ENCODE assay signal across 14 cellular contexts in the genomic region with DNA sequence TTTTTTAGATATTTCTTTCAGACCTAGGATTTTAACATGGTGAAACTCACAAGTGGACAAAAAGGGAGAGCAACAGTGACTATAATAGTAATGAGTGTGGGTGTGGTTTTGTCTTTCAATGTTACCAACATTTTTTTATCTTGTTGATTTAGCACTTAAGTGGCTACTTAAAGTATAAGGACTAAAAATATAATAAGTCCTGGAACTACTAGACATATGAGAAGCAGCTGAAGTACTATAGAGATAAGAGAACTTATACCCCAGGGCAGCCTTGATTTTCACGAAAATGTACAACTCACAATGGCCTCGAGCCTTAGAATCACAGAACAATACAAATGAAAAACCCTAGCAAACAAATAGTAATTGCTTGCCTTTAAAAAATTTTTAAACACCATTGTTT.
A peak's percentile ranks its signal among the peaks of the same experiment; 100 is the strongest.
DNase-seq lines count a peak whose midpoint lies in the region; ATAC-seq and TF ChIP-seq lines count a peak whose summit lies in the region.
"Had no signal": no experiment of that assay in that cellular context is flagged by ENCODE, and none has a peak within 500 bp of the region (broad histone marks: within the 10 kb centered on the region; RNA-seq: fewer than 3 reads in every experiment).

No MANE protein-coding gene starts in this region.

- peaks cover 5 to 25% of the 10 kb centered on the region in 2 donors for H3K27me3 ChIP-seq in left lung
- H3K27me3 ChIP-seq in upper lobe of left lung, result no peaks in the 10 kb centered on the region

- H3K36me3 ChIP-seq in left lung (no peaks in the 10 kb centered on the region), upper lobe of left lung (no peaks in the 10 kb centered on the region)

- 63 to 65% methylated on average over 2 of the region's 2 CpGs for WGBS in upper lobe of left lung, 2 donors

- H3K9me3 ChIP-seq in left lung (peaks cover 0 to 16% of the 10 kb centered on the region in 2 donors), upper lobe of left lung (peaks cover 0 to 15% (median 9%) of the 10 kb centered on the region in 4 donors)
- H3K9me3 ChIP-seq: SK-N-SH had no signal

- no peak overlapping the region for H3K27ac ChIP-seq in left lung
- no peak overlapping the region for H3K27ac ChIP-seq in upper lobe of left lung

- no peak overlapping the region for H3K4me3 ChIP-seq in left lung
- H3K4me3 ChIP-seq in upper lobe of left lung, result no peak overlapping the region

- intact Hi-C loops in left lung (cut with DNase I), result no loop called here

- ATAC-seq in left lung (peak; percentile 85), HG03196 (IDR thresholded peaks at IDR 0.05; ENCODE audit: unreplicated experiment) (no peak), upper lobe of left lung (ENCODE audit: low FRiP score in 2 of 2) (no peak)
- ATAC-seq: T-cell had no signal

- DNase-seq in NCI-H1092 (lab: John Stamatoyannopoulos, UW) (peak; percentile 19), NCI-H1436 treated with DMSO at 0.1 percent for 48 hours (lab: John Stamatoyannopoulos, UW) (peak; percentile 42), NCI-H2196 treated with DMSO at 0.1 percent for 48 hours (lab: John Stamatoyannopoulos, UW; ENCODE audit: unreplicated experiment) (peak; percentile 49), left lung (no peak), upper lobe of left lung (no peak)
- no peak for DNase-seq in stimulated activated CD4-positive, alpha-beta T cell treated with anti-CD3 and anti-CD28 coated beads, Interleukin-4, amount 100 ng/mL, for 1 hour
- DNase-seq: COR-L47; H9; NK-92 treated with Interleukin-12 subunit alpha and Interleukin-12 subunit beta, amount 100 ng/mL, for 24 hours; SHP77; T-cell; T-helper 9 cell had no signal

- no peak for TF ChIP-seq EP300 in upper lobe of left lung (IDR thresholded peaks at IDR 0.05)

- H3K4me1 ChIP-seq in left lung (no peaks in the 10 kb centered on the region), upper lobe of left lung (no peaks in the 10 kb centered on the region)

- no peak for TF ChIP-seq POLR2A in upper lobe of left lung (IDR thresholded peaks at IDR 0.05)

- no peak for TF ChIP-seq CTCF in left lung (IDR thresholded peaks at IDR 0.05)
- TF ChIP-seq CTCF in upper lobe of left lung (IDR thresholded peaks at IDR 0.05), result no peak

Comparison
In these comparisons a context has a peak if more than half of its experiments do, and no peak if none do; other contexts are left out.
1. DNase-seq: peak in NCI-H1092 (single experiment), NCI-H1436 treated with DMSO at 0.1 percent for 48 hours (single experiment) and NCI-H2196 treated with DMSO at 0.1 percent for 48 hours (single experiment); none in left lung (0 of 2), upper lobe of left lung (0 of 2) and stimulated activated CD4-positive, alpha-beta T cell treated with anti-CD3 and anti-CD28 coated beads, Interleukin-4, amount 100 ng/mL, for 1 hour (single experiment).